In genomic region chr4:88159137-88159725, GRCh38 we compare ENCODE assay signal across 8 cellular contexts. TPM values are rescaled to one million over a fixed set of nuclear protein-coding genes. Genes with fewer than 3 reads are reported as not detected.
DNase-seq lines count a peak whose midpoint lies in the region; ATAC-seq and TF ChIP-seq lines count a peak whose summit lies in the region.

No MANE protein-coding gene starts in this region.

- H3K27me3 ChIP-seq in HUES48 (ENCODE audit: control insufficient read depth, insufficient read depth, low read length) (peaks cover 23% of the 10 kb centered on the region), body of pancreas (no peaks in the 10 kb centered on the region), thymus (ENCODE audit: control insufficient read depth, insufficient read depth) (no peaks in the 10 kb centered on the region)

- WGBS in body of pancreas, 2 donors = 18 to 21% methylated on average over 13 to 19 of the region's 19 CpGs
- 24% methylated on average over 19 of the region's 19 CpGs for WGBS in thymus

- H3K9me3 ChIP-seq in HUES48 (ENCODE audit: control insufficient read depth, insufficient read depth, low read length) (no peaks in the 10 kb centered on the region), body of pancreas (no peaks in the 10 kb centered on the region), thymus (ENCODE audit: control insufficient read depth) (no peaks in the 10 kb centered on the region)

- H3K4me1 ChIP-seq in HUES48 (ENCODE audit: control insufficient read depth, insufficient read depth, low read length) = peaks cover 27% of the 10 kb centered on the region
- peaks cover 10% of the 10 kb centered on the region for H3K4me1 ChIP-seq in body of pancreas
- H3K4me1 ChIP-seq in thymus (ENCODE audit: control insufficient read depth, insufficient read depth, low read length) = no peaks in the 10 kb centered on the region

- DNase-seq in body of pancreas (peak in 3 of 4 donors; percentile 4 to 14 (median 13)), left kidney (ENCODE audit: low read depth, low spot score) (peak; percentile 48), NCI-H128 (lab: John Stamatoyannopoulos, UW; ENCODE audit: unreplicated experiment) (no peak), superior temporal gyrus (ENCODE audit: extremely low spot score) (no peak)

- no peak for TF ChIP-seq POLR2A in body of pancreas (IDR thresholded peaks at IDR 0.05)

- ATAC-seq in GM18867 (IDR thresholded peaks at IDR 0.05; ENCODE audit: unreplicated experiment) = peak; percentile 35
- peak; percentile 27 for ATAC-seq in body of pancreas

- intact Hi-C loops in body of pancreas (cut with DNase I) = no loop called here

- H3K9ac ChIP-seq in HUES48 (ENCODE audit: low read depth, low read length) = peak overlapping the region; percentile 49

- peak overlapping the region; percentile 44 for H3K27ac ChIP-seq in 22Rv1
- peak overlapping the region; percentile 92 for H3K27ac ChIP-seq in HUES48 (ENCODE audit: low read depth, low read length)
- H3K27ac ChIP-seq in body of pancreas = no peak overlapping the region
- H3K27ac ChIP-seq in thymus (ENCODE audit: low read depth) = no peak overlapping the region

- H3K4me3 ChIP-seq in HUES48 (ENCODE audit: low read depth, low read length) (peak overlapping the region; percentile 68), body of pancreas (peak overlapping the region; percentile 4 to 39), thymus (ENCODE audit: low read length) (peak overlapping the region; percentile 56)

- TF ChIP-seq CTCF in 22Rv1 (IDR thresholded peaks at IDR 0.05) (no peak), body of pancreas (IDR thresholded peaks at IDR 0.05) (no peak)

- no peaks in the 10 kb centered on the region for H3K36me3 ChIP-seq in HUES48 (ENCODE audit: control insufficient read depth, insufficient read depth, low read length)
- H3K36me3 ChIP-seq in body of pancreas (replicated peaks in 1 of 2; ENCODE audit: insufficient read depth in 1 of 2, low read depth in 2 of 2) = no peaks in the 10 kb centered on the region
- H3K36me3 ChIP-seq in thymus (ENCODE audit: control insufficient read depth, insufficient read depth) = no peaks in the 10 kb centered on the region

RNA-seq across cellular contexts. Expression of gene ABCG2, which starts 0.8 kb away (rescaled TPM):
- total RNA-seq in body of pancreas = 1 to 10 TPM in 1 of 2 donors, under 1 TPM in 1; 0.66 to 2.1 TPM
- polyA plus RNA-seq in thymus = 0.59 TPM

Comparison
In these comparisons a context has a peak if more than half of its experiments do, and no peak if none do; other contexts are left out.
1. H3K27ac ChIP-seq: peak in 22Rv1 (single experiment) and HUES48 (single experiment); none in body of pancreas (0 of 4) and thymus (single experiment).
2. DNase-seq: peak in body of pancreas (3 of 4) and left kidney (single experiment); none in NCI-H128 (single experiment) and superior temporal gyrus (single experiment).
3. Peak in every context shown above with its lines, with median percentiles within 50 percentile points of each other: H3K4me3 ChIP-seq.